In the genomic region with DNA sequence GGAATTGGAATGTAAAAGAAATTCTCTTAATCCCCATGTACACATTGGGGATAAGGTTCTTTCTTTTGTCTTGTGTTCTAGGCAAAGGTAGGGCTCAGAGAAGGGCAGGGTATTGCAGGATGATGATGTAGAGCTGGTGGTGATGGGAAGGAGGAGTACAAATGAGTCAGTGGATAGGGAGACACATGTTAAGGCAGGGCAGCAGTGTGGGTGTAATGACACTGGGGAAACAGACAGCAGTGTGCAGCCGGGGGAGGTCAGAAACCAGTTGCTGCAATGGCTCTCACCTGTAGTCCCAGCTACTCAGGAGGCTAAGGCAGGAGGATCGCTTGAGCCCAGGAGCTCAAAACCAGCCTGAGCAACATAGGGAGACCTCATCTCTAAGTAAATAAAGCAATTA, we compare ENCODE assay signal across 15 cellular contexts. TPM values are rescaled to one million over a fixed set of nuclear protein-coding genes. Genes with fewer than 3 reads are reported as not detected.
DNase-seq lines count a peak whose midpoint lies in the region; ATAC-seq, FAIRE-seq and TF ChIP-seq lines count a peak whose summit lies in the region.
"Had no signal": no experiment of that assay in that cellular context is flagged by ENCODE, and none has a peak within 500 bp of the region (broad histone marks: within the 10 kb centered on the region; RNA-seq: fewer than 3 reads in every experiment).

No MANE protein-coding gene starts in this region.

- RAD21 ChIA-PET in GM12878 (lab: Charles Lee; ENCODE audit: unreplicated experiment): interaction anchor here (1.1 to 3.3 kb wide), 6 partner anchors 10 to 65 kb away, joined by 3 to 15 read pairs (median 6); no protein-coding TSS in a partner anchor

- TF ChIP-seq POLR2A in GM12878 (IDR thresholded peaks at IDR 0.05; ENCODE audit: low read depth, low read length) (no peak), GM12892 (IDR thresholded peaks at IDR 0.05; ENCODE audit: low read depth, low read length) (no peak)

- TF ChIP-seq CTCF in Loucy (conservative IDR thresholded peaks at IDR 0.05; ENCODE audit: low read length) (no peak), GM12878 (IDR thresholded peaks at IDR 0.05 in 2 of 3, conservative IDR thresholded peaks at IDR 0.05 in 1 of 3; ENCODE audit: control insufficient read depth in 2 of 3, extremely low read depth in 1 of 3, insufficient read depth in 1 of 3, low read depth in 3 of 3, low read length in 3 of 3) (no peak), mesothelial cell of epicardium (IDR thresholded peaks at IDR 0.05; ENCODE audit: unreplicated experiment) (no peak)

- H3K4me1 Mint-ChIP-seq in activated CD4-positive, alpha-beta T cell treated with anti-CD3 and anti-CD28 coated beads for 36 hours: peaks cover 37% of the 10 kb centered on the region
- H3K4me1 Mint-ChIP-seq in mesothelial cell of epicardium: peaks cover 4% of the 10 kb centered on the region

- H3K4me2 ChIP-seq in Loucy (ENCODE audit: low read depth, low read length, poor library complexity, severe bottlenecking): peak overlapping the region; percentile 80
- H3K4me2 ChIP-seq in GM12878 (ENCODE audit: control insufficient read depth, insufficient read depth): no peak overlapping the region
- H3K4me2 ChIP-seq: KMS-11 had no signal

- H3K36me3 Mint-ChIP-seq in activated CD4-positive, alpha-beta T cell treated with anti-CD3 and anti-CD28 coated beads for 36 hours (ENCODE audit: low read depth): peaks cover 14% of the 10 kb centered on the region
- no peaks in the 10 kb centered on the region for H3K36me3 Mint-ChIP-seq in mesothelial cell of epicardium

- no peak for FAIRE-seq in GM12878 (lab: Jason Lieb, UNC)
- FAIRE-seq in GM12892 (lab: Jason Lieb, UNC): no peak
- FAIRE-seq: A204.1 had no signal

- H3K4me1 ChIP-seq in Loucy (ENCODE audit: insufficient read depth, low read length, poor library complexity, severe bottlenecking): peaks cover 40% of the 10 kb centered on the region
- H3K4me1 ChIP-seq in GM12878 (ENCODE audit: control insufficient read depth, insufficient read depth, low read length): peaks cover 5% of the 10 kb centered on the region

- POLR2A ChIA-PET in activated CD4-positive, alpha-beta T cell treated with anti-CD3 and anti-CD28 coated beads for 36 hours (lab: Charles Lee): no interaction called here
- POLR2A ChIA-PET in GM12878 (lab: Charles Lee): interaction anchor here (1.0 to 1.4 kb wide), 5 partner anchors 14 to 32 kb away, joined by 3 to 5 read pairs (median 3); no protein-coding TSS in a partner anchor

- H4K20me1 ChIP-seq in Loucy (ENCODE audit: insufficient read depth, low read length, poor library complexity, severe bottlenecking) (no peaks in the 10 kb centered on the region), GM12878 (ENCODE audit: control insufficient read depth, insufficient read depth) (no peaks in the 10 kb centered on the region)

- TF ChIP-seq RAD21 in GM12878 (IDR thresholded peaks at IDR 0.05; ENCODE audit: insufficient read depth, low read depth, low read length): no peak

- no peaks in the 10 kb centered on the region for H3K9me2 ChIP-seq in Loucy (replicated peaks; ENCODE audit: low read depth, low read length)

- H3K4me3 Mint-ChIP-seq in activated CD4-positive, alpha-beta T cell treated with anti-CD3 and anti-CD28 coated beads for 36 hours: no peak overlapping the region
- no peak overlapping the region for H3K4me3 Mint-ChIP-seq in mesothelial cell of epicardium

- H3K27me3 ChIP-seq in Loucy (ENCODE audit: insufficient read depth, low read length, poor library complexity, severe bottlenecking): no peaks in the 10 kb centered on the region
- H3K27me3 ChIP-seq in GM12878 (replicated peaks in 1 of 2; ENCODE audit: control insufficient read depth in 2 of 2, insufficient read depth in 2 of 2, low read length in 1 of 2): peaks cover 0 to 8% of the 10 kb centered on the region in 2 experiments; a peak in 2 of 4 replicates

- CTCF ChIA-PET in activated CD4-positive, alpha-beta T cell treated with anti-CD3 and anti-CD28 coated beads for 36 hours (lab: Charles Lee): interaction anchor here (1.1 to 1.7 kb wide), 2 partner anchors 31 to 60 kb away, joined by 3 to 5 read pairs; no protein-coding TSS in a partner anchor
- CTCF ChIA-PET in GM12878 (lab: Yijun Ruan, JAX): interaction anchor here (1.3 to 5.4 kb wide), 5 partner anchors 12 to 65 kb away, joined by 4 to 35 read pairs (median 7); no protein-coding TSS in a partner anchor

- H3K27ac ChIP-seq in GM12878 (ENCODE audit: control insufficient read depth, insufficient read depth): no peak overlapping the region
- H3K27ac ChIP-seq: KMS-11 had no signal

- peaks cover 25% of the 10 kb centered on the region; the same call in 1 of the 2 replicates for H3K36me3 ChIP-seq in Loucy (ENCODE audit: insufficient read depth, low read length)
- H3K36me3 ChIP-seq in GM12878 (ENCODE audit: control insufficient read depth in 2 of 2, insufficient read depth in 2 of 2, low read length in 1 of 2): no peaks in the 10 kb centered on the region

- H3F3A ChIP-seq in Loucy (ENCODE audit: low read depth): no peaks in the 10 kb centered on the region

- 26% methylated on average over 2 of the region's 2 CpGs for WGBS in GM12878 (ENCODE audit: insufficient coverage, insufficient replicate concordance, low lambda C conversion rate, missing lambda C conversion rate)

- H3K27ac Mint-ChIP-seq in activated CD4-positive, alpha-beta T cell treated with anti-CD3 and anti-CD28 coated beads for 36 hours: no peak overlapping the region
- H3K27ac Mint-ChIP-seq in mesothelial cell of epicardium: no peak overlapping the region

- TF ChIP-seq EP300 in GM12878 (IDR thresholded peaks at IDR 0.05; ENCODE audit: borderline replicate concordance in 1 of 2, control insufficient read depth in 1 of 2, low read depth in 2 of 2, low read length in 2 of 2): no peak

- in situ Hi-C loops in GM12878 (cut with MboI): no loop called here

- peak; percentile 98 for ATAC-seq in activated CD4-positive, alpha-beta T cell treated with anti-CD3 and anti-CD28 coated beads for 36 hours
- ATAC-seq in GM12878 (peak; percentile 70), GM21360 (IDR thresholded peaks at IDR 0.05; ENCODE audit: unreplicated experiment) (no peak)
- ATAC-seq: sciatic nerve had no signal

- BruUV-seq in GM12878 (replicated peaks; lab: Mats Ljungman, UMichigan): no TSS peak

- SMC1A ChIA-PET in GM12878 (lab: Charles Lee; ENCODE audit: uncharacterized antibody, unreplicated experiment): interaction anchor here (0.6 to 3.1 kb wide), 8 partner anchors 11 to 65 kb away, joined by 3 to 23 read pairs (median 4); no protein-coding TSS in a partner anchor

- peak; percentile 72 for DNase-seq in activated CD4-positive, alpha-beta T cell treated with anti-CD3 and anti-CD28 coated beads for 36 hours
- DNase-seq in activated CD4-positive, alpha-beta T cell treated with anti-CD3 and anti-CD28 coated beads for 1 hour: no peak
- no peak for DNase-seq in GM12878 (ENCODE audit: low read depth, low spot score)
- peak; percentile 44 for DNase-seq in stimulated activated CD4-positive, alpha-beta T cell treated with anti-CD3 and anti-CD28 coated beads, Interleukin-1b, Interleukin-23, amount 100 ng/mL, for 48 hours
- DNase-seq in GM12892 (ENCODE audit: insufficient read length): no peak
- no peak for DNase-seq in mesothelial cell of epicardium (ENCODE audit: low spot score in 2 of 2, unreplicated experiment in 2 of 2)
- DNase-seq: Right ventricle myocardium superior, substantia nigra had no signal

- peaks cover 2% of the 10 kb centered on the region for H3K27me3 Mint-ChIP-seq in activated CD4-positive, alpha-beta T cell treated with anti-CD3 and anti-CD28 coated beads for 36 hours
- peaks cover 1% of the 10 kb centered on the region for H3K27me3 Mint-ChIP-seq in mesothelial cell of epicardium (ENCODE audit: low read depth)

- H3K9me3 ChIP-seq in Loucy (ENCODE audit: insufficient read depth, low read depth, low read length): no peaks in the 10 kb centered on the region
- no peaks in the 10 kb centered on the region; the same call in 2 of the 3 replicates for H3K9me3 ChIP-seq in GM12878 (replicated peaks; ENCODE audit: control insufficient read depth, insufficient read depth, low read length)

- H2AFZ ChIP-seq in Loucy (ENCODE audit: low read length) (no peak overlapping the region), GM12878 (ENCODE audit: control insufficient read depth, low read depth, low read length) (no peak overlapping the region)

- H3K9ac ChIP-seq in Loucy (ENCODE audit: low read depth, low read length, poor library complexity, severe bottlenecking) (peak overlapping the region; percentile 52), GM12878 (ENCODE audit: control insufficient read depth, insufficient read depth, low read length) (no peak overlapping the region)
- H3K9ac ChIP-seq: KMS-11 had no signal

- no peaks in the 10 kb centered on the region for H3K9me3 Mint-ChIP-seq in activated CD4-positive, alpha-beta T cell treated with anti-CD3 and anti-CD28 coated beads for 36 hours (ENCODE audit: low read depth)
- no peaks in the 10 kb centered on the region for H3K9me3 Mint-ChIP-seq in mesothelial cell of epicardium

- peaks cover 25% of the 10 kb centered on the region for H3K79me2 ChIP-seq in Loucy (ENCODE audit: insufficient read depth, low read length)
- H3K79me2 ChIP-seq in GM12878 (ENCODE audit: control insufficient read depth, insufficient read depth, low read length): no peaks in the 10 kb centered on the region

- intact Hi-C loops in activated CD4-positive, alpha-beta T cell treated with anti-CD3 and anti-CD28 coated beads for 36 hours (cut with DNase I, micrococcal nuclease): loop anchor here in 1 of 2 experiments (1.0 kb wide), 1 partner anchor 31 kb away; no protein-coding TSS in a partner anchor
- intact Hi-C loops in GM12878 (cut with micrococcal nuclease; ENCODE audit: unreplicated experiment): loop anchor here (2.0 kb wide), 1 partner anchor 14 kb away; no protein-coding TSS in a partner anchor

- peak overlapping the region; percentile 50 for H3K4me3 ChIP-seq in Loucy (ENCODE audit: low read length, poor library complexity, severe bottlenecking)
- H3K4me3 ChIP-seq in GM12878: no peak overlapping the region
- H3K4me3 ChIP-seq: lung had no signal

RNA-seq across cellular contexts. Expression of a gene that starts 5.1 kb away (rescaled TPM):
- 1 to 10 TPM; 1.0 to 1.5 TPM for total RNA-seq in activated CD4-positive, alpha-beta T cell treated with anti-CD3 and anti-CD28 coated beads for 36 hours
- total RNA-seq in GM12878 (2013; cell fraction: nucleolus; rRNA removed): 11.1 and 15.1 TPM in 2 replicates
- total RNA-seq in GM12878 (2014; rRNA removed): 10.4 and 11.6 TPM in 2 replicates
- 9.7 and 9.8 TPM in 2 replicates for total RNA-seq in GM12878 (2014; rRNA removed; fragmentation: Illumina TruSeq; extraction: Trizol)
- total RNA-seq in GM12878 (2021): 8.4 and 9.5 TPM in 2 replicates
- 0.12 TPM for polyA plus RNA-seq in GM12878 (2011; ENCODE audit: low read depth)
- 1.8 and 2.4 TPM in 2 replicates for polyA plus RNA-seq in GM12878 (2011; rRNA removed)
- polyA plus RNA-seq in GM12878 (2011; cell fraction: cytosol; rRNA removed): 1.9 and 3.3 TPM in 2 replicates
- polyA plus RNA-seq in GM12878 (2011; cell fraction: nucleus; rRNA removed): 1.1 and 2.6 TPM in 2 replicates
- 0.10 and 0.37 TPM in 2 replicates for polyA plus RNA-seq in GM12878 (2012)
- polyA plus RNA-seq in GM12878 (2014; fragmentation: Illumina TruSeq; extraction: Trizol): 6.5 and 7.8 TPM in 2 replicates
- 1 to 10 TPM; 2.5 to 3.4 TPM for polyA plus RNA-seq in GM12878 (2014; fragmentation: Nextera tagmentation; extraction: Ambion mirVana)
- polyA plus RNA-seq in GM12878 (2014; rRNA removed): 6.6 and 7.2 TPM in 2 replicates
- 1 to 10 TPM; 2.4 to 3.4 TPM for polyA plus RNA-seq in GM12878 (2016; fragmentation: Nextera tagmentation; extraction: Ambion mirVana)
- 3.4 and 4.1 TPM in 2 replicates for polyA minus RNA-seq in GM12878 (2011; rRNA and poly(A)+ RNA removed)
- 0.67 and 2.0 TPM in 2 replicates for polyA minus RNA-seq in GM12878 (2011; cell fraction: cytosol; rRNA and poly(A)+ RNA removed)
- polyA minus RNA-seq in GM12878 (2011; cell fraction: nucleus; rRNA and poly(A)+ RNA removed): 0.85 and 2.3 TPM in 2 replicates
- not detected for polyA plus RNA-seq in GM12892 (2012; ENCODE audit: missing spikeins)
- total RNA-seq in mesothelial cell of epicardium: 0.13 to 0.34 TPM (median 0.22 TPM) in 3 replicates

RNA-seq across cellular contexts. Expression of a gene that starts 36.8 kb away (rescaled TPM):
- total RNA-seq in activated CD4-positive, alpha-beta T cell treated with anti-CD3 and anti-CD28 coated beads for 36 hours: not detected
- not detected in 2 replicates for total RNA-seq in GM12878 (2013; cell fraction: nucleolus; rRNA removed)
- total RNA-seq in GM12878 (2014; rRNA removed) (not detected in 2 replicates), GM12878 (2014; rRNA removed; fragmentation: Illumina TruSeq; extraction: Trizol) (not detected in 2 replicates), GM12878 (2021) (not detected in 2 replicates), mesothelial cell of epicardium (not detected in 3 replicates)
- not detected for polyA plus RNA-seq in GM12878 (2011; ENCODE audit: low read depth)
- polyA plus RNA-seq in GM12878 (2011; rRNA removed) (not detected in 2 replicates), GM12878 (2014; fragmentation: Illumina TruSeq; extraction: Trizol) (not detected in 2 replicates), GM12878 (2014; fragmentation: Nextera tagmentation; extraction: Ambion mirVana) (under 1 TPM; 0.02 to 0.08 TPM), GM12878 (2014; rRNA removed) (0.01 TPM in 1 of 2 replicates, not detected in the other), GM12878 (2016; fragmentation: Nextera tagmentation; extraction: Ambion mirVana) (not detected)
- polyA plus RNA-seq in GM12878 (2011; cell fraction: cytosol; rRNA removed): not detected in 2 replicates
- not detected in 2 replicates for polyA plus RNA-seq in GM12878 (2011; cell fraction: nucleus; rRNA removed)
- polyA plus RNA-seq in GM12878 (2012): not detected in 2 replicates
- not detected in 2 replicates for polyA minus RNA-seq in GM12878 (2011; rRNA and poly(A)+ RNA removed)
- polyA minus RNA-seq in GM12878 (2011; cell fraction: cytosol; rRNA and poly(A)+ RNA removed): not detected in 2 replicates
- polyA minus RNA-seq in GM12878 (2011; cell fraction: nucleus; rRNA and poly(A)+ RNA removed): not detected in 2 replicates
- not detected for polyA plus RNA-seq in GM12892 (2012; ENCODE audit: missing spikeins)
- total RNA-seq: H4, lung, Right ventricle myocardium superior, sciatic nerve had no signal

Comparison
In these comparisons a context has a peak if more than half of its experiments do, and no peak if none do; other contexts are left out.
1. DNase-seq: peak in activated CD4-positive, alpha-beta T cell treated with anti-CD3 and anti-CD28 coated beads for 36 hours (single experiment) and stimulated activated CD4-positive, alpha-beta T cell treated with anti-CD3 and anti-CD28 coated beads, Interleukin-1b, Interleukin-23, amount 100 ng/mL, for 48 hours (single experiment); none in activated CD4-positive, alpha-beta T cell treated with anti-CD3 and anti-CD28 coated beads for 1 hour (single experiment), GM12878 (single experiment), GM12892 (single experiment) and mesothelial cell of epicardium (0 of 2).